ENCODE assay signal across 8 cellular contexts in the genomic region with DNA sequence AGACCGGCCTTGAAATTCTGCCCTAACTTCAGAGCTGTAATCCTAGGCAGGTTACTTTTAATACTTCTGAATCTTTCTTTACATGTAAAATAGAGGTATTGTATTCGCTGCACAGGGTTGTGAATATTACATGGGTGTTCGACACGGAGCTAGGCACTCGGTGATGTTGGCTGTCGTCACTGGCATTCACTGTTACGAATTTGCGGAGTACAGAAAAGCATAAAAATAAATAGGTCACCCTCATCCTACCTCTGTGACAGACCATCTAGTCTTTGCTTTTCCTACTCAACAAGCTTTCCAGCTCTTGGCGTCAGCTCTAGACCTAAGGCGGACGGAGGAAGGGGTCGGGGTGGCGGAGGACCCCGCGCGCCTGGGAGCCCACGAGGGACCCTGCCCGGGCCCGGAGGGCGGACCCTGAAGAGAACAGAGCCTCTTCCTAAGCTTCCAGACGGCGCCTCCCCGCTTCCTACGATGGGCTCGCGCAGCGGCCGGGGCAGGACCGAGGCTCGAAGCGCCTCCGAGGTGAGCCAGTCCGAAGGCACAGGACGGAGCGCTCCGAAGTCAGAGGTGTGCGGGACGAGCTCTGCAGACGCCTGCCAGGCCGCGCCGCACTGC. TPM values are rescaled to one million over a fixed set of nuclear protein-coding genes. Genes with fewer than 3 reads are reported as not detected.
A peak's percentile ranks its signal among the peaks of the same experiment; 100 is the strongest.
DNase-seq lines count a peak whose midpoint lies in the region; ATAC-seq and TF ChIP-seq lines count a peak whose summit lies in the region.

No MANE protein-coding gene starts in this region.

- peaks cover 2% of the 10 kb centered on the region for H3K4me1 ChIP-seq in iPS-15b (ENCODE audit: control insufficient read depth, insufficient read depth, low read length)
- peaks cover 26 to 61% (median 50%) of the 10 kb centered on the region in 4 donors for H3K4me1 ChIP-seq in stomach

- H3K9ac ChIP-seq in iPS-15b (ENCODE audit: low read depth, low read length) = peak overlapping the region; percentile 93

- H3K9me3 Mint-ChIP-seq in CD14-positive monocyte = no peaks in the 10 kb centered on the region
- H3K9me3 Mint-ChIP-seq in activated naive CD8-positive, alpha-beta T cell treated with anti-CD3 and anti-CD28 coated beads, Interleukin-2, amount 50 U/mL, for 24 hours = no peaks in the 10 kb centered on the region

- H3K4me3 ChIP-seq in iPS-15b (ENCODE audit: low read depth, low read length) (peak overlapping the region; percentile 81), stomach (peak overlapping the region; percentile 81 to 97 (median 96))

- peak overlapping the region; percentile 46 to 83 (median 71) for H3K27ac Mint-ChIP-seq in CD14-positive monocyte
- H3K27ac Mint-ChIP-seq in activated naive CD8-positive, alpha-beta T cell treated with anti-CD3 and anti-CD28 coated beads, Interleukin-2, amount 50 U/mL, for 24 hours = peak overlapping the region; percentile 95

- no peak for TF ChIP-seq CTCF in CD14-positive monocyte (IDR thresholded peaks at IDR 0.05)
- no peak for TF ChIP-seq CTCF in stomach (IDR thresholded peaks at IDR 0.05)
- no peak for TF ChIP-seq CTCF in GM10266 (IDR thresholded peaks at IDR 0.05; ENCODE audit: control insufficient read depth, insufficient read depth, low read depth, missing control alignments)

- peaks cover 16 to 25% of the 10 kb centered on the region in 2 donors for H3K36me3 Mint-ChIP-seq in CD14-positive monocyte
- H3K36me3 Mint-ChIP-seq in activated naive CD8-positive, alpha-beta T cell treated with anti-CD3 and anti-CD28 coated beads, Interleukin-2, amount 50 U/mL, for 24 hours (ENCODE audit: low read depth) = peaks cover 14% of the 10 kb centered on the region

- peak overlapping the region; percentile 69 to 78 for H3K4me3 Mint-ChIP-seq in CD14-positive monocyte
- peak overlapping the region; percentile 95 for H3K4me3 Mint-ChIP-seq in activated naive CD8-positive, alpha-beta T cell treated with anti-CD3 and anti-CD28 coated beads, Interleukin-2, amount 50 U/mL, for 24 hours

- H3K27me3 ChIP-seq in iPS-15b (ENCODE audit: control insufficient read depth, insufficient read depth, low read length) = peaks cover 9% of the 10 kb centered on the region
- no peaks in the 10 kb centered on the region for H3K27me3 ChIP-seq in stomach

- H3K9me3 ChIP-seq in iPS-15b (ENCODE audit: control insufficient read depth, insufficient read depth, low read length) = no peaks in the 10 kb centered on the region
- no peaks in the 10 kb centered on the region for H3K9me3 ChIP-seq in stomach

- peak; percentile 17 for ATAC-seq in HG03045 (IDR thresholded peaks at IDR 0.05; ENCODE audit: unreplicated experiment)
- no peak for ATAC-seq in activated naive CD8-positive, alpha-beta T cell treated with anti-CD3 and anti-CD28 coated beads, Interleukin-2, amount 50 U/mL, for 24 hours

- TF ChIP-seq POLR2A in stomach (IDR thresholded peaks at IDR 0.05) = no peak

- WGBS in stomach, 5 donors = 7 to 16% (median 9%) methylated on average over 18 to 42 of the region's 42 CpGs

- intact Hi-C loops in CD14-positive monocyte (cut with micrococcal nuclease) (loop anchor here (2.0 to 10.0 kb wide), 5 partner anchors 17 to 653 kb away; a partner anchor contains a TSS), stomach (cut with DNase I; ENCODE audit: low total_unique reads) (no loop called here)

- H3K36me3 ChIP-seq in iPS-15b (ENCODE audit: control insufficient read depth, insufficient read depth, low read length) (peaks cover 15% of the 10 kb centered on the region), stomach (peaks cover 19 to 20% (median 20%) of the 10 kb centered on the region in 4 donors)

- DNase-seq in CD14-positive monocyte (ENCODE audit: low spot score) = no peak
- DNase-seq in activated naive CD8-positive, alpha-beta T cell treated with anti-CD3 and anti-CD28 coated beads, Interleukin-2, amount 50 U/mL, for 24 hours = no peak
- DNase-seq in stomach = peak; percentile 32
- DNase-seq in GM10266 (ENCODE audit: extremely low spot score) = no peak
- no peak for DNase-seq in HPDE6-E6E7 (ENCODE audit: extremely low spot score)
- DNase-seq in midbrain (lab: John Stamatoyannopoulos, UW) = no peak

- peak overlapping the region; percentile 86 to 97 (median 96) for H3K27ac ChIP-seq in stomach

- TF ChIP-seq EP300 in stomach (IDR thresholded peaks at IDR 0.05) = no peak

- no peaks in the 10 kb centered on the region for H3K27me3 Mint-ChIP-seq in CD14-positive monocyte (ENCODE audit: low read depth in 3 of 3)
- H3K27me3 Mint-ChIP-seq in activated naive CD8-positive, alpha-beta T cell treated with anti-CD3 and anti-CD28 coated beads, Interleukin-2, amount 50 U/mL, for 24 hours = no peaks in the 10 kb centered on the region

- H3K4me1 Mint-ChIP-seq in CD14-positive monocyte = peaks cover 38% of the 10 kb centered on the region
- peaks cover 43% of the 10 kb centered on the region for H3K4me1 Mint-ChIP-seq in activated naive CD8-positive, alpha-beta T cell treated with anti-CD3 and anti-CD28 coated beads, Interleukin-2, amount 50 U/mL, for 24 hours

RNA-seq across cellular contexts. Expression of a gene that starts 0.9 kb away (rescaled TPM):
- polyA plus RNA-seq in CD14-positive monocyte = 10 to 100 TPM; 30.3 to 34.4 TPM
- total RNA-seq in stomach = 100 to 1,000 TPM; 150 to 363 (median 174) TPM
- polyA plus RNA-seq in stomach = 10 to 100 TPM; 30.0 to 77.2 (median 32.2) TPM

RNA-seq across cellular contexts. Expression of a gene that starts 17.0 kb away (rescaled TPM):
- polyA plus RNA-seq in CD14-positive monocyte (1 to 10 TPM; 3.2 to 5.4 TPM), stomach (10 to 100 TPM; 25.4 to 39.0 (median 38.8) TPM)
- total RNA-seq in stomach = 100 to 1,000 TPM in 4 of 5 donors, 10 to 100 TPM in 1; 60.2 to 350 (median 136) TPM

RNA-seq across cellular contexts. Expression of a gene that starts 53.2 kb away (rescaled TPM):
- polyA plus RNA-seq in CD14-positive monocyte (1,000 to 10,000 TPM; 1,251 to 1,329 TPM), stomach (over 10,000 TPM in 1 of 3 donors, 1,000 to 10,000 TPM in 2; 7,322 to 10,054 (median 9,037) TPM)
- total RNA-seq in stomach = 1,000 to 10,000 TPM; 2,053 to 4,705 (median 3,295) TPM

Comparison
In these comparisons a context has a peak if more than half of its experiments do, and no peak if none do; other contexts are left out.
1. RNA of a gene that starts 17.0 kb away (polyA plus RNA-seq): 25.4 to 39.0 TPM in stomach; 3.2 to 5.4 TPM in CD14-positive monocyte; every median in the first group is over 4 times any median in the second.
2. RNA of a gene that starts 53.2 kb away (polyA plus RNA-seq): 7,322 to 10,054 TPM in stomach; 1,251 to 1,329 TPM in CD14-positive monocyte; every median in the first group is over 4 times any median in the second.